In genomic region chr1:91895832-91896556, GRCh38 we compare ENCODE assay signal across 17 cellular contexts. TPM values are rescaled to one million over a fixed set of nuclear protein-coding genes. Genes with fewer than 3 reads are reported as not detected.
"Had no signal": no experiment of that assay in that cellular context is flagged by ENCODE, and none has a peak within 500 bp of the region (broad histone marks: within the 10 kb centered on the region; RNA-seq: fewer than 3 reads in every experiment).

No MANE protein-coding gene starts in this region.

- H3K27ac Mint-ChIP-seq: activated CD4-positive, alpha-beta memory T cell treated with anti-CD3 and anti-CD28 coated beads, Interleukin-2, amount 10 ng/mL, durations not matched to agents 7 days and 5 days; nephron progenitor cell; T-helper 2 cell treated with Interferon-gamma antibody and Interleukin-4, amounts not matched to agents 5 μg/mL and 100 μg/mL, for 36 hours had no signal

- H3K4me3 ChIP-seq: cardiac muscle cell, esophagus muscularis mucosa had no signal

- H3K9me3 Mint-ChIP-seq: activated CD4-positive, alpha-beta memory T cell treated with anti-CD3 and anti-CD28 coated beads, Interleukin-2, amount 10 ng/mL, durations not matched to agents 7 days and 5 days; nephron progenitor cell; T-helper 2 cell treated with Interferon-gamma antibody and Interleukin-4, amounts not matched to agents 5 μg/mL and 100 μg/mL, for 36 hours had no signal

- H3K27ac ChIP-seq: cardiac muscle cell had no signal

- H3K9me3 ChIP-seq: esophagus muscularis mucosa had no signal

- H3K27me3 ChIP-seq: cardiac muscle cell, esophagus muscularis mucosa had no signal

- H3K4me3 Mint-ChIP-seq: activated CD4-positive, alpha-beta memory T cell treated with anti-CD3 and anti-CD28 coated beads, Interleukin-2, amount 10 ng/mL, durations not matched to agents 7 days and 5 days; nephron progenitor cell; T-helper 2 cell treated with Interferon-gamma antibody and Interleukin-4, amounts not matched to agents 5 μg/mL and 100 μg/mL, for 36 hours had no signal

- FAIRE-seq: colon had no signal

- H3K36me3 ChIP-seq: cardiac muscle cell, esophagus muscularis mucosa had no signal

- ATAC-seq: activated CD4-positive, CD25-positive, alpha-beta regulatory T cell treated with anti-CD3 and anti-CD28 coated beads, Interleukin-2, amount 50 U/mL, for 24 hours; left colon had no signal

- DNase-seq: activated CD4-positive, alpha-beta memory T cell treated with anti-CD3 and anti-CD28 coated beads, Interleukin-2, amount 10 ng/mL, durations not matched to agents 7 days and 5 days; activated naive CD4-positive, alpha-beta T cell treated with Interleukin-2 at 50 U/mL for 16 hours; foreskin fibroblast; glutamatergic neuron; left colon; nephron progenitor cell; stimulated activated CD4-positive, alpha-beta T cell treated with anti-CD3 and anti-CD28 coated beads, Interleukin-12 subunit alpha, Interleukin-12 subunit beta, amount 100 ng/mL, for 4 hours; stimulated activated CD4-positive, alpha-beta T cell treated with anti-CD3 and anti-CD28 coated beads, Interleukin-2, amount 100 ng/mL, for 48 hours; stimulated activated CD8-positive, alpha-beta memory T cell treated with anti-CD3 and anti-CD28 coated beads, Interleukin-4, amount 100 ng/mL, for 48 hours had no signal

RNA-seq across cellular contexts. Expression of gene BRDT, which starts 53.2 kb away (rescaled TPM):
- total RNA-seq: cardiac muscle cell, esophagus muscularis mucosa, left colon, pulmonary artery endothelial cell, urinary bladder had no signal
- polyA plus RNA-seq: adipose tissue, cardiac muscle cell, urinary bladder had no signal
